9 cellular contexts compared by ENCODE assay signal in the genomic region with DNA sequence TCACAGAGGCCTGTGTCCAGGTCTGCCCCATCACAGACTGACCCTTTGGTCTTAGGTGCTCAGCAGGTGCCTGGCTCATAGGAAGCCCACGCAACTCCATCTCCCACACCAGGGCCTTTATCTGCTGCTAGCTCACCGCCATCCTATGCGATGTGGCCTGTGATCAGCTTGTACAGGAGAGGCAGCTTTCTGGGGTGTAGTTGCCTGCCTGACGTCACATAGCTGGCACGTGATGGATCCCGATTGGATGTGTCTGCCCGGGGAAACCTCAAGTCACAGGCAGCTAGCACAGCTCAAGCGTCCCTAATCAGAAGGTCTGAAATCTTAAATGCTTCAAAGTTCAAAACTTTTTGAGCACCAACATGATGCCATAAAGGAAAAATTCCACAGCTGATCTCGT. TPM values are rescaled to one million over a fixed set of nuclear protein-coding genes. Genes with fewer than 3 reads are reported as not detected.
"Had no signal": no experiment of that assay in that cellular context is flagged by ENCODE, and none has a peak within 500 bp of the region (broad histone marks: within the 10 kb centered on the region; RNA-seq: fewer than 3 reads in every experiment).

No MANE protein-coding gene starts in this region.

- H3K4me3 ChIP-seq: GM23248, K562 had no signal

- FAIRE-seq: H54, HTR-8/SVneo, K562 had no signal

- H3K9ac ChIP-seq: GM23248 had no signal

- H3K4me3 Mint-ChIP-seq: H9 had no signal

- DNase-seq: GM23248, GOT3, H9, HCEC 1CT, IMR-90 had no signal

- H3K27ac ChIP-seq: GM23248 had no signal

- H2AFZ ChIP-seq: GM23248 had no signal

RNA-seq across cellular contexts. Expression of a gene that starts 41.2 kb away (rescaled TPM):
- total RNA-seq: GM23248, HT-29, IMR-90, K562 had no signal
- polyA plus RNA-seq: GM23248, K562 had no signal
